In the genomic region with DNA sequence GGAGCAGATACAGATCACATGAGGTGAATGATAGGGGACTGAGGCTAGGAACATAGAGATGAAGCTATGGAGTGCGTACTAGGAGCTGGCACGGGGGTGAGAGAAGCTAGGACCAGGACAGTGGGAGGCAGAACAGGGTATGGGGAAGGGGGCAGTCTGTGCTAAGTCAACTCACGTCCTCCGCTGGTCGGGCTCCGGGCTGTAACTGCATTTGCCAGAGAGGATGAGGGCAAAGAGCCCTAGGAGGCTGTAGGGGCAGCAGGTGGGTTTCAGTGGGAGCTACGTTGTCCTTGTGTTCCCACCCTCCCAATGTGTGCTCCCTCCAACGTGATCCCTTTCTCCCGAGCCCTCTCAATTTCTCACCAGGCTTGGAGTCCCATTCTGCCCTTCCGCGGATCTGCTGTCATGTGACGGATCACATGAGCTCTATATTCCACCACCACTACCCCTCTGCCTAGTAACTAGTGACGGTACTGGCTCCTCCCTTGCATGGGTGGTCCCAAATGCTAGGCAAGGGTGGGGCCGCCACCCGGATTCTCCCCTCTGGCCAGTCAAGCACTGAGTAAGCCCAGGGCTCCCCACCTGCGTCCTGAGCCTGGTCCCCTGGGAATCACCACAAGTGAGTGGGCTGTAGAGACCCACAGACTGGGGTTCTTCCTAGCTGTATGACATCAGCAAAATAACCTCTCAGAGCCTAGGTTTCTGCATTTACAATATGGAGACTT, we compare ENCODE assay signal across 9 cellular contexts. TPM values are rescaled to one million over a fixed set of nuclear protein-coding genes. Genes with fewer than 3 reads are reported as not detected.
DNase-seq lines count a peak whose midpoint lies in the region; ATAC-seq and TF ChIP-seq lines count a peak whose summit lies in the region.
"Had no signal": no experiment of that assay in that cellular context is flagged by ENCODE, and none has a peak within 500 bp of the region (broad histone marks: within the 10 kb centered on the region; RNA-seq: fewer than 3 reads in every experiment).

A gene (minus strand): TSS at position 402 of the 725 bp plus-strand sequence. CDS start 22 bp downstream, at position 380.

- H3K27me3 Mint-ChIP-seq in activated CD4-positive, alpha-beta T cell treated with anti-CD3 and anti-CD28 coated beads for 36 hours, result no peaks in the 10 kb centered on the region
- H3K27me3 Mint-ChIP-seq: stimulated activated naive CD8-positive, alpha-beta T cell treated with anti-CD3 and anti-CD28 coated beads, Interleukin-15, Interleukin-2, amounts not matched to agents 100 ng/mL and 50 ng/mL, for 24 hours had no signal

- peaks cover 8% of the 10 kb centered on the region for H3K4me1 Mint-ChIP-seq in activated CD4-positive, alpha-beta T cell treated with anti-CD3 and anti-CD28 coated beads for 36 hours

- H3K4me3 ChIP-seq in BJ (ENCODE audit: low read depth, low read length), result peak within 1 kb of the TSS; percentile 77

- POLR2A ChIA-PET in BJ (lab: Charles Lee), result interaction anchor here (0.5 to 1.3 kb wide), 3 partner anchors 11 to 28 kb away, joined by 3 to 4 read pairs (median 4); no protein-coding TSS in a partner anchor
- POLR2A ChIA-PET in activated CD4-positive, alpha-beta T cell treated with anti-CD3 and anti-CD28 coated beads for 36 hours (lab: Charles Lee), result interaction anchor here (1.1 kb wide), 2 partner anchors 51 to 64 kb away, joined by 3 to 4 read pairs; a partner anchor contains a TSS

- peaks cover 12% of the 10 kb centered on the region for H3K36me3 ChIP-seq in BJ (ENCODE audit: control insufficient read depth, insufficient read depth, low read length)

- no peaks in the 10 kb centered on the region for H3K27me3 ChIP-seq in BJ (ENCODE audit: control insufficient read depth, insufficient read depth, low read length)

- peak within 1 kb of the TSS; percentile 97 for H3K27ac ChIP-seq in cingulate gyrus (ENCODE audit: low read depth, low read length)

- intact Hi-C loops in activated CD4-positive, alpha-beta T cell treated with anti-CD3 and anti-CD28 coated beads for 36 hours (cut with DNase I, micrococcal nuclease), result loop anchor here (1.0 to 10.0 kb wide), 8 partner anchors 16 to 934 kb away; a partner anchor contains a TSS

- H3K4me3 Mint-ChIP-seq in activated CD4-positive, alpha-beta T cell treated with anti-CD3 and anti-CD28 coated beads for 36 hours, result no peak within 1 kb of the TSS
- H3K4me3 Mint-ChIP-seq: stimulated activated naive CD8-positive, alpha-beta T cell treated with anti-CD3 and anti-CD28 coated beads, Interleukin-15, Interleukin-2, amounts not matched to agents 100 ng/mL and 50 ng/mL, for 24 hours had no signal

- H3K36me3 Mint-ChIP-seq in activated CD4-positive, alpha-beta T cell treated with anti-CD3 and anti-CD28 coated beads for 36 hours (ENCODE audit: low read depth), result peaks cover 15% of the 10 kb centered on the region

- TF ChIP-seq CTCF in BJ (IDR thresholded peaks at IDR 0.05; ENCODE audit: insufficient read depth, low read depth, low read length), result no peak

- H3K27ac Mint-ChIP-seq in activated CD4-positive, alpha-beta T cell treated with anti-CD3 and anti-CD28 coated beads for 36 hours, result no peak within 1 kb of the TSS
- H3K27ac Mint-ChIP-seq: stimulated activated naive CD8-positive, alpha-beta T cell treated with anti-CD3 and anti-CD28 coated beads, Interleukin-15, Interleukin-2, amounts not matched to agents 100 ng/mL and 50 ng/mL, for 24 hours had no signal

- H3K9me3 Mint-ChIP-seq in activated CD4-positive, alpha-beta T cell treated with anti-CD3 and anti-CD28 coated beads for 36 hours (ENCODE audit: low read depth), result no peaks in the 10 kb centered on the region
- H3K9me3 Mint-ChIP-seq: stimulated activated naive CD8-positive, alpha-beta T cell treated with anti-CD3 and anti-CD28 coated beads, Interleukin-15, Interleukin-2, amounts not matched to agents 100 ng/mL and 50 ng/mL, for 24 hours had no signal

- CTCF ChIA-PET in BJ (lab: Yijun Ruan, JAX), result interaction anchor here (0.6 to 2.2 kb wide), 18 partner anchors 12 to 240 kb away, joined by 3 to 14 read pairs (median 4); a partner anchor contains a TSS
- CTCF ChIA-PET in activated CD4-positive, alpha-beta T cell treated with anti-CD3 and anti-CD28 coated beads for 36 hours (lab: Charles Lee), result interaction anchor here (0.6 to 2.8 kb wide), 13 partner anchors 12 to 1032 kb away, joined by 3 to 19 read pairs (median 4); a partner anchor contains a TSS

- peak; percentile 97 for ATAC-seq in HG03457 (IDR thresholded peaks at IDR 0.05; ENCODE audit: unreplicated experiment)
- ATAC-seq in activated CD4-positive, alpha-beta T cell treated with anti-CD3 and anti-CD28 coated beads for 36 hours, result peak; percentile 93

- DNase-seq in BJ (ENCODE audit: low read depth) (peak; percentile 77), GM19240 (ENCODE audit: insufficient read length, low spot score) (peak; percentile 100), NCI-H524 (lab: John Stamatoyannopoulos, UW) (peak; percentile 77 to 93), kidney tubule cell (ENCODE audit: low spot score) (peak; percentile 90)
- DNase-seq in activated CD4-positive, alpha-beta T cell treated with anti-CD3 and anti-CD28 coated beads for 36 hours, result peak; percentile 91
- DNase-seq in stimulated activated CD4-positive, alpha-beta T cell treated with anti-CD3 and anti-CD28 coated beads, Interleukin-1b, Interleukin-23, amount 100 ng/mL, for 24 hours (ENCODE audit: low read depth in 4 of 4, low spot score in 1 of 4), result peak; percentile 68 to 81 (median 76)

RNA-seq across cellular contexts. Expression of the gene that starts here (rescaled TPM):
- 69.7 and 77.6 TPM in 2 replicates for polyA plus RNA-seq in BJ (2011; rRNA removed)
- polyA minus RNA-seq in BJ (2011; rRNA and poly(A)+ RNA removed), result 48.0 and 60.2 TPM in 2 replicates
- total RNA-seq in activated CD4-positive, alpha-beta T cell treated with anti-CD3 and anti-CD28 coated beads for 36 hours, result 10 to 100 TPM; 38.1 to 47.9 TPM

Comparison
In these comparisons a context has a peak if more than half of its experiments do, and no peak if none do; other contexts are left out.
1. Peak in every context shown above with its lines: DNase-seq, ATAC-seq, H3K4me3 ChIP-seq and H3K27ac ChIP-seq.